ENCODE assay signal across 2 cellular contexts in genomic region chr1:75257424-75257823, GRCh38.
TF ChIP-seq lines count a peak whose summit lies in the region.

No MANE protein-coding gene starts in this region.

TF ChIP-seq in HCT116, 20 proteins besides CTCF, POLR2A, EP300 and RAD21 (continued from another document):
- TF ChIP-seq, protein P1, sequence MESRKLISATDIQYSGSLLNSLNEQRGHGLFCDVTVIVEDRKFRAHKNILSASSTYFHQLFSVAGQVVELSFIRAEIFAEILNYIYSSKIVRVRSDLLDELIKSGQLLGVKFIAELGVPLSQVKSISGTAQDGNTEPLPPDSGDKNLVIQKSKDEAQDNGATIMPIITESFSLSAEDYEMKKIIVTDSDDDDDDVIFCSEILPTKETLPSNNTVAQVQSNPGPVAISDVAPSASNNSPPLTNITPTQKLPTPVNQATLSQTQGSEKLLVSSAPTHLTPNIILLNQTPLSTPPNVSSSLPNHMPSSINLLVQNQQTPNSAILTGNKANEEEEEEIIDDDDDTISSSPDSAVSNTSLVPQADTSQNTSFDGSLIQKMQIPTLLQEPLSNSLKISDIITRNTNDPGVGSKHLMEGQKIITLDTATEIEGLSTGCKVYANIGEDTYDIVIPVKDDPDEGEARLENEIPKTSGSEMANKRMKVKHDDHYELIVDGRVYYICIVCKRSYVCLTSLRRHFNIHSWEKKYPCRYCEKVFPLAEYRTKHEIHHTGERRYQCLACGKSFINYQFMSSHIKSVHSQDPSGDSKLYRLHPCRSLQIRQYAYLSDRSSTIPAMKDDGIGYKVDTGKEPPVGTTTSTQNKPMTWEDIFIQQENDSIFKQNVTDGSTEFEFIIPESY (IDR thresholded peaks at IDR 0.05; ENCODE audit: extremely low read depth, insufficient replicate concordance, low read length) = no peak
- TF ChIP-seq SRF (IDR thresholded peaks at IDR 0.05; ENCODE audit: low read depth) (no peak), ZFX (IDR thresholded peaks at IDR 0.05) (no peak), POLR2AphosphoS5 (IDR thresholded peaks at IDR 0.05; ENCODE audit: low read depth, low read length) (no peak)

TF ChIP-seq in H1, 55 proteins besides CTCF, POLR2A, EP300 and RAD21 (continued from another document):
- TF ChIP-seq NRF1 (IDR thresholded peaks at IDR 0.05; ENCODE audit: low read depth, low read length) (no peak), SIRT6 (IDR thresholded peaks at IDR 0.05; ENCODE audit: low read length) (no peak)
TF ChIP-seq in H1: peak in this region for 0.
